1 cellular context compared by ENCODE assay signal in the genomic region with DNA sequence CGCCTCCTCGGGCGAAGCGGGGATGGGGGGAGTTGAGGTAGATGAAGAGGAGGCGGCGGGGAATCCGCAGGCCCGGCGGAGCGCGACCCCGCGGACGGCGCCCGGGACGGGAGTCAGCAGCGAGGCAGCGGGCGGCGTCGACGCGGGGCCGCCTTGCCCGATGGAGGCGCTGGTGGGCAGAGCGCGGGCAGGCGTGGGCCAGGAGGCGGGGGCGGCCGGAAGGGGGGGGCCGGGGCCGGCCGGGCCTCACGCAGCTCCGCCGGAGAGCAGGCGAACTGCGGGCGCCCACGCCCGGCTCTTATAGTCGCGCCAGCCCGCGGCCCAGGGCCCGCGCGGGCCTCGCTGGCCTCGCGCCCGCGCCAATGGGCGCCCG.
TF ChIP-seq lines count a peak whose summit lies in the region.

A gene with protein sequence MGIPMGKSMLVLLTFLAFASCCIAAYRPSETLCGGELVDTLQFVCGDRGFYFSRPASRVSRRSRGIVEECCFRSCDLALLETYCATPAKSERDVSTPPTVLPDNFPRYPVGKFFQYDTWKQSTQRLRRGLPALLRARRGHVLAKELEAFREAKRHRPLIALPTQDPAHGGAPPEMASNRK (minus strand): TSS at position 272 of the 373 bp plus-strand sequence. CDS start 3,866 bp downstream, outside the sequence.

TF ChIP-seq in liver, 16 proteins besides CTCF, POLR2A, EP300 and RAD21 (continued from another document):
- TF ChIP-seq, protein P1, sequence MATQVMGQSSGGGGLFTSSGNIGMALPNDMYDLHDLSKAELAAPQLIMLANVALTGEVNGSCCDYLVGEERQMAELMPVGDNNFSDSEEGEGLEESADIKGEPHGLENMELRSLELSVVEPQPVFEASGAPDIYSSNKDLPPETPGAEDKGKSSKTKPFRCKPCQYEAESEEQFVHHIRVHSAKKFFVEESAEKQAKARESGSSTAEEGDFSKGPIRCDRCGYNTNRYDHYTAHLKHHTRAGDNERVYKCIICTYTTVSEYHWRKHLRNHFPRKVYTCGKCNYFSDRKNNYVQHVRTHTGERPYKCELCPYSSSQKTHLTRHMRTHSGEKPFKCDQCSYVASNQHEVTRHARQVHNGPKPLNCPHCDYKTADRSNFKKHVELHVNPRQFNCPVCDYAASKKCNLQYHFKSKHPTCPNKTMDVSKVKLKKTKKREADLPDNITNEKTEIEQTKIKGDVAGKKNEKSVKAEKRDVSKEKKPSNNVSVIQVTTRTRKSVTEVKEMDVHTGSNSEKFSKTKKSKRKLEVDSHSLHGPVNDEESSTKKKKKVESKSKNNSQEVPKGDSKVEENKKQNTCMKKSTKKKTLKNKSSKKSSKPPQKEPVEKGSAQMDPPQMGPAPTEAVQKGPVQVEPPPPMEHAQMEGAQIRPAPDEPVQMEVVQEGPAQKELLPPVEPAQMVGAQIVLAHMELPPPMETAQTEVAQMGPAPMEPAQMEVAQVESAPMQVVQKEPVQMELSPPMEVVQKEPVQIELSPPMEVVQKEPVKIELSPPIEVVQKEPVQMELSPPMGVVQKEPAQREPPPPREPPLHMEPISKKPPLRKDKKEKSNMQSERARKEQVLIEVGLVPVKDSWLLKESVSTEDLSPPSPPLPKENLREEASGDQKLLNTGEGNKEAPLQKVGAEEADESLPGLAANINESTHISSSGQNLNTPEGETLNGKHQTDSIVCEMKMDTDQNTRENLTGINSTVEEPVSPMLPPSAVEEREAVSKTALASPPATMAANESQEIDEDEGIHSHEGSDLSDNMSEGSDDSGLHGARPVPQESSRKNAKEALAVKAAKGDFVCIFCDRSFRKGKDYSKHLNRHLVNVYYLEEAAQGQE (IDR thresholded peaks at IDR 0.05) = no peak
